19 cellular contexts compared by ENCODE assay signal in the genomic region with DNA sequence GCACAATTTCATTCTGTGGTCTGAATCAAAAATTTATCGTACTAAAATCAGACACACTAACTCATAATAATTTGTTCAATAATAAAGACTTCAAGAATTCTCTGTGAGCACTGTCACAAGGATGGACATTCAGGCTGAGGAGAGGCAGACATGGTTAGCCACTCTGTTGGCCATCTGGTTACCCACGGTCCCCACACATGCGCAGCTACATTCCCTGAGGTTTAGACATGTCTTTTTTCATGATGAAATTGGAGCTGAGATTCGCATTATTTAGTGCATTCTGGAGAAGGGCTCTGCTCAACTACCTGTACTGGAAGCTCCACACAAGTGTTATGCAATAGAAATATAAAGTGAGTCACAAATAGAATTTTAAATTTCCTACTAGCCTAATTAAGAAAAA.
DNase-seq lines count a peak whose midpoint lies in the region; ATAC-seq and TF ChIP-seq lines count a peak whose summit lies in the region.
"Had no signal": no experiment of that assay in that cellular context is flagged by ENCODE, and none has a peak within 500 bp of the region (broad histone marks: within the 10 kb centered on the region; RNA-seq: fewer than 3 reads in every experiment).

No MANE protein-coding gene starts in this region.

- ATAC-seq in GM21447 (IDR thresholded peaks at IDR 0.05; ENCODE audit: unreplicated experiment): no peak
- no peak for ATAC-seq in HG02885 (IDR thresholded peaks at IDR 0.05; ENCODE audit: poor library complexity, unreplicated experiment)
- ATAC-seq: CD8-positive, alpha-beta T cell had no signal

- H3K4me1 Mint-ChIP-seq in glutamatergic neuron (ENCODE audit: low read depth, unreplicated experiment): peaks cover 3% of the 10 kb centered on the region

- no peak overlapping the region for H3K4me3 Mint-ChIP-seq in glutamatergic neuron (ENCODE audit: unreplicated experiment)
- H3K4me3 Mint-ChIP-seq: CD8-positive, alpha-beta T cell; H9 had no signal

- peak overlapping the region; percentile 69 for H3K27ac Mint-ChIP-seq in glutamatergic neuron (ENCODE audit: unreplicated experiment)
- H3K27ac Mint-ChIP-seq: CD8-positive, alpha-beta T cell; H9 had no signal

- no peak overlapping the region for H3K4me3 ChIP-seq in tibial artery
- H3K4me3 ChIP-seq: BLaER1 treated with 17β-estradiol and CSF1 and Interleukin-3, amounts not matched to agents 10 nM and 100 nM had no signal

- peaks cover 1% of the 10 kb centered on the region for H3K27me3 Mint-ChIP-seq in glutamatergic neuron (ENCODE audit: unreplicated experiment)

- H3K36me3 Mint-ChIP-seq in glutamatergic neuron (ENCODE audit: unreplicated experiment): no peaks in the 10 kb centered on the region
- H3K36me3 Mint-ChIP-seq: CD8-positive, alpha-beta T cell had no signal

- no peaks in the 10 kb centered on the region for H3K27me3 ChIP-seq in tibial artery
- H3K27me3 ChIP-seq: BLaER1 treated with 17β-estradiol and CSF1 and Interleukin-3, amounts not matched to agents 10 nM and 100 nM had no signal

- H3K9me3 ChIP-seq in tibial artery: no peaks in the 10 kb centered on the region

- H3K4me1 ChIP-seq in tibial artery: peaks cover 0 to 34% (median 4%) of the 10 kb centered on the region in 4 donors
- H3K4me1 ChIP-seq: BLaER1 treated with 17β-estradiol and CSF1 and Interleukin-3, amounts not matched to agents 10 nM and 100 nM had no signal

- H3K27ac ChIP-seq in tibial artery: peak overlapping the region; percentile 18 to 46
- H3K27ac ChIP-seq: 22Rv1; BLaER1 treated with 17β-estradiol and CSF1 and Interleukin-3, amounts not matched to agents 10 nM and 100 nM; HL-60 had no signal

- TF ChIP-seq CTCF in glutamatergic neuron (IDR thresholded peaks at IDR 0.05; ENCODE audit: partially characterized antibody, unreplicated experiment): no peak
- TF ChIP-seq CTCF in tibial artery (IDR thresholded peaks at IDR 0.05): no peak

- H3K36me3 ChIP-seq in tibial artery: no peaks in the 10 kb centered on the region
- H3K36me3 ChIP-seq: BLaER1 treated with 17β-estradiol and CSF1 and Interleukin-3, amounts not matched to agents 10 nM and 100 nM had no signal

- DNase-seq in NCI-H82 (lab: John Stamatoyannopoulos, UW): peak; percentile 14
- no peak for DNase-seq in NCI-H82 treated with DMSO at 0.1 percent for 48 hours (lab: John Stamatoyannopoulos, UW; ENCODE audit: unreplicated experiment)
- peak; percentile 43 for DNase-seq in RPMI7951 (ENCODE audit: low read depth)
- peak; percentile 55 for DNase-seq in glutamatergic neuron
- DNase-seq in tibial artery: no peak
- DNase-seq in stimulated activated CD4-positive, alpha-beta T cell treated with anti-CD3 and anti-CD28 coated beads, Interleukin-12 subunit alpha, Interleukin-12 subunit beta, amount 100 ng/mL, for 4 hours: no peak
- DNase-seq: CD8-positive, alpha-beta T cell; H9; MV-4-11; NCI-H1417; NCI-H1694 treated with DMSO at 0.1 percent for 48 hours; NCI-H2107; NCI-H446 treated with DMSO at 0.1 percent for 48 hours; Right ventricle myocardium superior had no signal

- intact Hi-C loops in tibial artery (cut with DNase I; ENCODE audit: low total_unique reads): no loop called here

- H3K9me3 Mint-ChIP-seq in glutamatergic neuron (ENCODE audit: unreplicated experiment): peaks cover 2% of the 10 kb centered on the region

Comparison
In these comparisons a context has a peak if more than half of its experiments do, and no peak if none do; other contexts are left out.
1. DNase-seq: peak in NCI-H82 (single experiment), RPMI7951 (single experiment) and glutamatergic neuron (single experiment); none in NCI-H82 treated with DMSO at 0.1 percent for 48 hours (single experiment), tibial artery (0 of 2) and stimulated activated CD4-positive, alpha-beta T cell treated with anti-CD3 and anti-CD28 coated beads, Interleukin-12 subunit alpha, Interleukin-12 subunit beta, amount 100 ng/mL, for 4 hours (single experiment).